In genomic region chr18:2921778-2922177, GRCh38 we compare ENCODE assay signal across 20 cellular contexts.
DNase-seq lines count a peak whose midpoint lies in the region; ATAC-seq and TF ChIP-seq lines count a peak whose summit lies in the region.
"Had no signal": no experiment of that assay in that cellular context is flagged by ENCODE, and none has a peak within 500 bp of the region (broad histone marks: within the 10 kb centered on the region; RNA-seq: fewer than 3 reads in every experiment).

No MANE protein-coding gene starts in this region.

- H3K4me1 Mint-ChIP-seq in activated CD8-positive, alpha-beta T cell treated with anti-CD3 and anti-CD28 coated beads, Interleukin-2, amount 10 ng/mL, durations not matched to agents 7 days and 5 days (ENCODE audit: low read depth) = peaks cover 14% of the 10 kb centered on the region
- peaks cover 23% of the 10 kb centered on the region for H3K4me1 Mint-ChIP-seq in activated CD8-positive, alpha-beta T cell treated with anti-CD3 and anti-CD28 coated beads for 36 hours (ENCODE audit: low read depth)
- H3K4me1 Mint-ChIP-seq in CD4-positive, alpha-beta T cell (ENCODE audit: low read depth) = peaks cover 19% of the 10 kb centered on the region
- H3K4me1 Mint-ChIP-seq in activated naive CD8-positive, alpha-beta T cell treated with anti-CD3 and anti-CD28 coated beads, Interleukin-2, amount 50 U/mL, for 24 hours = peaks cover 12% of the 10 kb centered on the region
- peaks cover 1% of the 10 kb centered on the region for H3K4me1 Mint-ChIP-seq in osteocyte (ENCODE audit: unreplicated experiment)

- H4K20me1 ChIP-seq in Karpas-422 (ENCODE audit: insufficient read depth, low read depth, low read length) = no peaks in the 10 kb centered on the region

- CTCF ChIA-PET in activated CD8-positive, alpha-beta T cell treated with anti-CD3 and anti-CD28 coated beads, Interleukin-2, amount 10 ng/mL, durations not matched to agents 7 days and 5 days (lab: Charles Lee) = no interaction called here
- CTCF ChIA-PET in activated CD8-positive, alpha-beta T cell treated with anti-CD3 and anti-CD28 coated beads for 36 hours (lab: Charles Lee) = no interaction called here
- CTCF ChIA-PET in CD4-positive, alpha-beta T cell (lab: Charles Lee) = no interaction called here

- no peaks in the 10 kb centered on the region for H3K27me3 Mint-ChIP-seq in activated CD8-positive, alpha-beta T cell treated with anti-CD3 and anti-CD28 coated beads, Interleukin-2, amount 10 ng/mL, durations not matched to agents 7 days and 5 days (ENCODE audit: low read depth)
- H3K27me3 Mint-ChIP-seq in activated CD8-positive, alpha-beta T cell treated with anti-CD3 and anti-CD28 coated beads for 36 hours = no peaks in the 10 kb centered on the region
- no peaks in the 10 kb centered on the region for H3K27me3 Mint-ChIP-seq in CD4-positive, alpha-beta T cell
- no peaks in the 10 kb centered on the region for H3K27me3 Mint-ChIP-seq in activated naive CD8-positive, alpha-beta T cell treated with anti-CD3 and anti-CD28 coated beads, Interleukin-2, amount 50 U/mL, for 24 hours
- H3K27me3 Mint-ChIP-seq in osteocyte (ENCODE audit: unreplicated experiment) = no peaks in the 10 kb centered on the region

- no peaks in the 10 kb centered on the region for H3K79me2 ChIP-seq in Karpas-422 (ENCODE audit: low read length)

- no peak overlapping the region for H3K9ac ChIP-seq in Karpas-422 (ENCODE audit: low read length)
- H3K9ac ChIP-seq: GM23248 had no signal

- no peak overlapping the region for H3K4me3 ChIP-seq in Karpas-422 (ENCODE audit: low read length)
- H3K4me3 ChIP-seq: GM23248 had no signal

- H3K9me3 ChIP-seq in CD4-positive, alpha-beta T cell (ENCODE audit: control insufficient read depth, low read length) = no peaks in the 10 kb centered on the region
- no peaks in the 10 kb centered on the region for H3K9me3 ChIP-seq in Karpas-422 (ENCODE audit: low read length)
- H3K9me3 ChIP-seq: BE2C had no signal

- POLR2A ChIA-PET in activated CD8-positive, alpha-beta T cell treated with anti-CD3 and anti-CD28 coated beads, Interleukin-2, amount 10 ng/mL, durations not matched to agents 7 days and 5 days (lab: Charles Lee) = no interaction called here
- POLR2A ChIA-PET in activated CD8-positive, alpha-beta T cell treated with anti-CD3 and anti-CD28 coated beads for 36 hours (lab: Charles Lee) = no interaction called here
- POLR2A ChIA-PET in CD4-positive, alpha-beta T cell (lab: Charles Lee) = no interaction called here

- no peak overlapping the region for H3K27ac ChIP-seq in CD4-positive, alpha-beta T cell (ENCODE audit: low read depth, low read length)
- H3K27ac ChIP-seq in Karpas-422 (ENCODE audit: low read length) = no peak overlapping the region
- H3K27ac ChIP-seq: GM23248 had no signal

- peak; percentile 15 for DNase-seq in activated CD8-positive, alpha-beta T cell treated with anti-CD3 and anti-CD28 coated beads, Interleukin-2, amount 10 ng/mL, durations not matched to agents 7 days and 5 days
- DNase-seq in activated CD8-positive, alpha-beta T cell treated with anti-CD3 and anti-CD28 coated beads for 36 hours = no peak
- no peak for DNase-seq in CD4-positive, alpha-beta T cell
- DNase-seq in activated naive CD8-positive, alpha-beta T cell treated with anti-CD3 and anti-CD28 coated beads, Interleukin-2, amount 50 U/mL, for 24 hours = no peak
- DNase-seq in osteocyte (ENCODE audit: extremely low spot score, unreplicated experiment) = peak; percentile 83
- no peak for DNase-seq in Karpas-422
- DNase-seq in RKO (ENCODE audit: low spot score) = no peak
- no peak for DNase-seq in COLO668 (lab: John Stamatoyannopoulos, UW; ENCODE audit: unreplicated experiment)
- DNase-seq: 8988T; BE2C; CD8-positive, alpha-beta memory T cell; DND-41; GF-D8; GM23248; KBM-7; NCI-H2081 treated with DMSO at 0.1 percent for 48 hours; NCI-H510A treated with DMSO at 0.1 percent for 48 hours; NCI-H82 had no signal

- no peaks in the 10 kb centered on the region for H3K27me3 ChIP-seq in CD4-positive, alpha-beta T cell (ENCODE audit: control insufficient read depth, insufficient read depth, low read length)
- H3K27me3 ChIP-seq in Karpas-422 (ENCODE audit: low read length) = no peaks in the 10 kb centered on the region
- H3K27me3 ChIP-seq: BE2C had no signal

- no peak overlapping the region for H2AFZ ChIP-seq in Karpas-422 (ENCODE audit: low read length)
- H2AFZ ChIP-seq: GM23248 had no signal

- H3K4me3 Mint-ChIP-seq in activated CD8-positive, alpha-beta T cell treated with anti-CD3 and anti-CD28 coated beads, Interleukin-2, amount 10 ng/mL, durations not matched to agents 7 days and 5 days = no peak overlapping the region
- no peak overlapping the region for H3K4me3 Mint-ChIP-seq in activated CD8-positive, alpha-beta T cell treated with anti-CD3 and anti-CD28 coated beads for 36 hours
- no peak overlapping the region for H3K4me3 Mint-ChIP-seq in CD4-positive, alpha-beta T cell
- H3K4me3 Mint-ChIP-seq in activated naive CD8-positive, alpha-beta T cell treated with anti-CD3 and anti-CD28 coated beads, Interleukin-2, amount 50 U/mL, for 24 hours = no peak overlapping the region
- H3K4me3 Mint-ChIP-seq in osteocyte (ENCODE audit: unreplicated experiment) = no peak overlapping the region
- H3K4me3 Mint-ChIP-seq: CD8-positive, alpha-beta memory T cell had no signal

- peaks cover 24% of the 10 kb centered on the region for H3K4me1 ChIP-seq in Karpas-422 (ENCODE audit: low read length)
- H3K4me1 ChIP-seq: BE2C had no signal

- intact Hi-C loops in activated CD8-positive, alpha-beta T cell treated with anti-CD3 and anti-CD28 coated beads for 36 hours (cut with micrococcal nuclease) = no loop called here
- intact Hi-C loops in CD4-positive, alpha-beta T cell (cut with DNase I, micrococcal nuclease) = no loop called here

- 0 out of 2 replicates have a peak, but pooled peaks cover 3% of the 10 kb centered on the region for H3K36me3 ChIP-seq in Karpas-422 (ENCODE audit: insufficient read depth, low read length)
- H3K36me3 ChIP-seq: BE2C had no signal

- TF ChIP-seq CTCF in activated CD8-positive, alpha-beta T cell treated with anti-CD3 and anti-CD28 coated beads for 36 hours (IDR thresholded peaks at IDR 0.05) = no peak
- no peak for TF ChIP-seq CTCF in CD4-positive, alpha-beta T cell (IDR thresholded peaks at IDR 0.05)
- no peak for TF ChIP-seq CTCF in osteocyte (IDR thresholded peaks at IDR 0.05)

- no peak for ATAC-seq in activated CD8-positive, alpha-beta T cell treated with anti-CD3 and anti-CD28 coated beads, Interleukin-2, amount 10 ng/mL, durations not matched to agents 7 days and 5 days
- ATAC-seq in activated CD8-positive, alpha-beta T cell treated with anti-CD3 and anti-CD28 coated beads for 36 hours = no peak
- no peak for ATAC-seq in CD4-positive, alpha-beta T cell (ENCODE audit: poor library complexity)
- ATAC-seq in activated naive CD8-positive, alpha-beta T cell treated with anti-CD3 and anti-CD28 coated beads, Interleukin-2, amount 50 U/mL, for 24 hours = no peak
- ATAC-seq: Panc1, Right ventricle myocardium inferior had no signal

- no peak overlapping the region for H3K4me2 ChIP-seq in Karpas-422 (ENCODE audit: low read depth, low read length, poor library complexity, severe bottlenecking)

- no peak overlapping the region for H3K27ac Mint-ChIP-seq in activated CD8-positive, alpha-beta T cell treated with anti-CD3 and anti-CD28 coated beads, Interleukin-2, amount 10 ng/mL, durations not matched to agents 7 days and 5 days
- no peak overlapping the region for H3K27ac Mint-ChIP-seq in activated CD8-positive, alpha-beta T cell treated with anti-CD3 and anti-CD28 coated beads for 36 hours
- H3K27ac Mint-ChIP-seq in CD4-positive, alpha-beta T cell = peak overlapping the region; percentile 2
- H3K27ac Mint-ChIP-seq in activated naive CD8-positive, alpha-beta T cell treated with anti-CD3 and anti-CD28 coated beads, Interleukin-2, amount 50 U/mL, for 24 hours = peak overlapping the region; percentile 73
- H3K27ac Mint-ChIP-seq in osteocyte (ENCODE audit: unreplicated experiment) = no peak overlapping the region

- H3K36me3 Mint-ChIP-seq in activated CD8-positive, alpha-beta T cell treated with anti-CD3 and anti-CD28 coated beads, Interleukin-2, amount 10 ng/mL, durations not matched to agents 7 days and 5 days (ENCODE audit: low read depth) = peaks cover 84% of the 10 kb centered on the region
- H3K36me3 Mint-ChIP-seq in activated CD8-positive, alpha-beta T cell treated with anti-CD3 and anti-CD28 coated beads for 36 hours (ENCODE audit: low read depth) = peaks cover 78% of the 10 kb centered on the region
- peaks cover 100% of the 10 kb centered on the region for H3K36me3 Mint-ChIP-seq in CD4-positive, alpha-beta T cell (ENCODE audit: low read depth)
- H3K36me3 Mint-ChIP-seq in activated naive CD8-positive, alpha-beta T cell treated with anti-CD3 and anti-CD28 coated beads, Interleukin-2, amount 50 U/mL, for 24 hours (ENCODE audit: low read depth) = peaks cover 62% of the 10 kb centered on the region
- H3K36me3 Mint-ChIP-seq in osteocyte (ENCODE audit: unreplicated experiment) = peaks cover 42% of the 10 kb centered on the region

- H3K9me2 ChIP-seq in Karpas-422 (replicated peaks; ENCODE audit: insufficient read depth, low read length) = no peaks in the 10 kb centered on the region

- H3K9me3 Mint-ChIP-seq in activated CD8-positive, alpha-beta T cell treated with anti-CD3 and anti-CD28 coated beads, Interleukin-2, amount 10 ng/mL, durations not matched to agents 7 days and 5 days (ENCODE audit: insufficient read depth) = no peaks in the 10 kb centered on the region
- H3K9me3 Mint-ChIP-seq in activated CD8-positive, alpha-beta T cell treated with anti-CD3 and anti-CD28 coated beads for 36 hours = no peaks in the 10 kb centered on the region
- H3K9me3 Mint-ChIP-seq in CD4-positive, alpha-beta T cell = no peaks in the 10 kb centered on the region
- H3K9me3 Mint-ChIP-seq in activated naive CD8-positive, alpha-beta T cell treated with anti-CD3 and anti-CD28 coated beads, Interleukin-2, amount 50 U/mL, for 24 hours = no peaks in the 10 kb centered on the region
- no peaks in the 10 kb centered on the region for H3K9me3 Mint-ChIP-seq in osteocyte (ENCODE audit: unreplicated experiment)
- H3K9me3 Mint-ChIP-seq: CD8-positive, alpha-beta memory T cell had no signal

Comparison
In these comparisons a context has a peak if more than half of its experiments do, and no peak if none do; other contexts are left out.
1. DNase-seq: peak in activated CD8-positive, alpha-beta T cell treated with anti-CD3 and anti-CD28 coated beads, Interleukin-2, amount 10 ng/mL, durations not matched to agents 7 days and 5 days (single experiment) and osteocyte (single experiment); none in activated CD8-positive, alpha-beta T cell treated with anti-CD3 and anti-CD28 coated beads for 36 hours (single experiment), CD4-positive, alpha-beta T cell (0 of 10), activated naive CD8-positive, alpha-beta T cell treated with anti-CD3 and anti-CD28 coated beads, Interleukin-2, amount 50 U/mL, for 24 hours (single experiment), Karpas-422 (single experiment), RKO (single experiment) and COLO668 (single experiment).
2. H3K27ac Mint-ChIP-seq: peak in CD4-positive, alpha-beta T cell (single experiment) and activated naive CD8-positive, alpha-beta T cell treated with anti-CD3 and anti-CD28 coated beads, Interleukin-2, amount 50 U/mL, for 24 hours (single experiment); none in activated CD8-positive, alpha-beta T cell treated with anti-CD3 and anti-CD28 coated beads, Interleukin-2, amount 10 ng/mL, durations not matched to agents 7 days and 5 days (single experiment), activated CD8-positive, alpha-beta T cell treated with anti-CD3 and anti-CD28 coated beads for 36 hours (single experiment) and osteocyte (single experiment).